In genomic region chr3:30098656-30099454, GRCh38 we compare ENCODE assay signal across 17 cellular contexts.
A peak's percentile ranks its signal among the peaks of the same experiment; 100 is the strongest.
DNase-seq lines count a peak whose midpoint lies in the region; ATAC-seq and TF ChIP-seq lines count a peak whose summit lies in the region.
"Had no signal": no experiment of that assay in that cellular context is flagged by ENCODE, and none has a peak within 500 bp of the region (broad histone marks: within the 10 kb centered on the region; RNA-seq: fewer than 3 reads in every experiment).

No MANE protein-coding gene starts in this region.

- no peaks in the 10 kb centered on the region for H4K20me1 ChIP-seq in IMR-90 (ENCODE audit: insufficient read depth, low read length)

- POLR2A ChIA-PET in IMR-90 (lab: Charles Lee; ENCODE audit: unreplicated experiment) = interaction anchor here (0.8 kb wide), 1 partner anchor 38 kb away, joined by 3 read pairs; no protein-coding TSS in a partner anchor

- H3K9me3 Mint-ChIP-seq in neural crest cell = peaks cover 10% of the 10 kb centered on the region

- no peak overlapping the region; a peak in 1 of 4 replicates for H4K8ac ChIP-seq in IMR-90 (ENCODE audit: low read depth in 2 of 2, low read length in 2 of 2)

- peak; percentile 78 for DNase-seq in COLO829 (ENCODE audit: low spot score)
- peak; percentile 60 for DNase-seq in IMR-90
- peak; percentile 20 for DNase-seq in dermis blood vessel endothelial cell
- no peak for DNase-seq in neural crest cell (ENCODE audit: low read depth, low spot score)
- no peak for DNase-seq in esophagus squamous epithelium (lab: John Stamatoyannopoulos, UW)
- DNase-seq in HUDEP-2 (lab: John Stamatoyannopoulos, UW; ENCODE audit: unreplicated experiment in 76 of 76) = no peak
- DNase-seq: activated CD4-positive, alpha-beta T cell treated with anti-CD3 and anti-CD28 coated beads for 4 hours; activated effector memory CD4-positive, alpha-beta T cell treated with anti-CD3 and anti-CD28 coated beads, Interleukin-2, amount 50 U/mL, for 16 hours; cortex of kidney; hippocampal formation; MG63; midbrain; NCI-H510A treated with DMSO at 0.1 percent for 48 hours; right lobe of liver; upper lobe of right lung had no signal

- H2BK20ac ChIP-seq in IMR-90 (ENCODE audit: low read depth, low read length) = no peak overlapping the region

- no peak overlapping the region for H3K56ac ChIP-seq in IMR-90 (ENCODE audit: extremely low read depth, insufficient read depth, low read length)

- no peak overlapping the region for H4K5ac ChIP-seq in IMR-90 (ENCODE audit: low read depth, low read length)

- no peak overlapping the region for H3K9ac ChIP-seq in IMR-90 (ENCODE audit: low read depth, low read length)

- no peaks in the 10 kb centered on the region for H3K9me3 ChIP-seq in IMR-90 (ENCODE audit: control insufficient read depth, insufficient read depth, low read length)
- H3K9me3 ChIP-seq in esophagus squamous epithelium = peaks cover 0 to 3% (median 0%) of the 10 kb centered on the region in 3 donors
- H3K9me3 ChIP-seq: MG63, right lobe of liver, upper lobe of right lung had no signal

- intact Hi-C loops in IMR-90 (cut with micrococcal nuclease) = no loop called here
- intact Hi-C loops in esophagus squamous epithelium (cut with DNase I) = no loop called here

- H3K23ac ChIP-seq in IMR-90 (ENCODE audit: low read depth, low read length) = no peak overlapping the region

- H3K4me1 ChIP-seq in IMR-90 (ENCODE audit: control insufficient read depth, insufficient read depth, low read length) (peaks cover 4% of the 10 kb centered on the region), esophagus squamous epithelium (no peaks in the 10 kb centered on the region)
- H3K4me1 ChIP-seq: right lobe of liver, upper lobe of right lung had no signal

- no CpG with 5 or more reads among the region's 2 CpGs for WGBS in IMR-90 (ENCODE audit: extremely low coverage in 2 of 2, insufficient read length in 1 of 2), 2 experiments
- 57 to 63% methylated on average over 2 of the region's 2 CpGs for WGBS in esophagus squamous epithelium, 2 donors

- dilution Hi-C loops in IMR-90 (cut with HindIII; ENCODE audit: low sequenced_read_pairs, unreplicated experiment) = no loop called here

- peaks cover 27% of the 10 kb centered on the region for H3K4me1 Mint-ChIP-seq in neural crest cell

- H3K27me3 ChIP-seq in IMR-90 (ENCODE audit: control insufficient read depth, insufficient read depth, low read length) (no peaks in the 10 kb centered on the region), esophagus squamous epithelium (no peaks in the 10 kb centered on the region)
- H3K27me3 ChIP-seq: MG63, right lobe of liver, upper lobe of right lung had no signal

- BruUV-seq in IMR-90 (replicated peaks; lab: Mats Ljungman, UMichigan) = no TSS peak

- H3K18ac ChIP-seq in IMR-90 (ENCODE audit: low read depth, low read length) = no peak overlapping the region

- no peaks in the 10 kb centered on the region for H3K27me3 Mint-ChIP-seq in neural crest cell (ENCODE audit: low read depth)

- H2BK15ac ChIP-seq in IMR-90 (ENCODE audit: low read depth, low read length) = no peak overlapping the region

- no peak overlapping the region for H3K4me3 ChIP-seq in IMR-90 (ENCODE audit: insufficient read depth, low read depth, low read length)
- no peak overlapping the region for H3K4me3 ChIP-seq in esophagus squamous epithelium
- H3K4me3 ChIP-seq: MG63, right lobe of liver, upper lobe of right lung had no signal

- no peaks in the 10 kb centered on the region for H3K9me1 ChIP-seq in IMR-90 (ENCODE audit: insufficient read depth, low read length)

- TF ChIP-seq RAD21 in IMR-90 (IDR thresholded peaks at IDR 0.05; ENCODE audit: low read length) = no peak

- no peaks in the 10 kb centered on the region for H3K79me1 ChIP-seq in IMR-90 (ENCODE audit: low read depth in 1 of 2, low read length in 2 of 2)

- H3K4me2 ChIP-seq in IMR-90 (ENCODE audit: low read depth, low read length) = no peak overlapping the region

- H4K91ac ChIP-seq in IMR-90 (ENCODE audit: insufficient read depth, low read depth, low read length) = no peak overlapping the region

- H2AK9ac ChIP-seq in IMR-90 (replicated peaks; ENCODE audit: low read depth, low read length, poor library complexity) = no peak overlapping the region

- peak overlapping the region; percentile 4 for H3K4me3 Mint-ChIP-seq in neural crest cell

- no peak overlapping the region for H2AFZ ChIP-seq in IMR-90 (replicated peaks; ENCODE audit: low read length, poor library complexity)

- H3K27ac ChIP-seq in IMR-90 (ENCODE audit: insufficient read depth, low read length) (no peak overlapping the region), esophagus squamous epithelium (no peak overlapping the region)
- H3K27ac ChIP-seq: right lobe of liver, upper lobe of right lung had no signal

- CTCF ChIA-PET in IMR-90 (lab: Yijun Ruan, JAX) = no interaction called here

- ATAC-seq in IMR-90 (ENCODE audit: low read depth) = peak; percentile 73
- no peak for ATAC-seq in GM21360 (IDR thresholded peaks at IDR 0.05; ENCODE audit: unreplicated experiment)
- ATAC-seq in HG03571 (IDR thresholded peaks at IDR 0.05; ENCODE audit: unreplicated experiment) = no peak
- ATAC-seq: upper lobe of right lung had no signal

- H2BK5ac ChIP-seq in IMR-90 (ENCODE audit: low read depth, low read length, poor library complexity, severe bottlenecking) = no peak overlapping the region

- H3K4ac ChIP-seq in IMR-90 (ENCODE audit: low read depth, low read length) = no peak overlapping the region

- H3K36me3 ChIP-seq in IMR-90 (ENCODE audit: control insufficient read depth, insufficient read depth, low read length) = no peaks in the 10 kb centered on the region
- H3K36me3 ChIP-seq in esophagus squamous epithelium = no peaks in the 10 kb centered on the region
- H3K36me3 ChIP-seq: MG63, right lobe of liver, upper lobe of right lung had no signal

- H2BK120ac ChIP-seq in IMR-90 (ENCODE audit: low read depth, low read length) = no peak overlapping the region

- no peak for TF ChIP-seq POLR2A in IMR-90 (IDR thresholded peaks at IDR 0.05; ENCODE audit: low read depth, low read length)
- no peak for TF ChIP-seq POLR2A in esophagus squamous epithelium (IDR thresholded peaks at IDR 0.05)

- H3K14ac ChIP-seq in IMR-90 (replicated peaks; ENCODE audit: low read depth, low read length) = no peak overlapping the region; the same call in 1 of the 2 replicates

- H3K36me3 Mint-ChIP-seq in neural crest cell (ENCODE audit: low read depth) = peaks cover 13% of the 10 kb centered on the region

- no peak overlapping the region for H2AK5ac ChIP-seq in IMR-90 (ENCODE audit: low read depth, low read length)

- in situ Hi-C loops in IMR-90 (cut with MboI; ENCODE audit: low sequenced_read_pairs) = no loop called here

- H3K27ac Mint-ChIP-seq in neural crest cell (ENCODE audit: unreplicated experiment) = no peak overlapping the region

- TF ChIP-seq CTCF in IMR-90 (conservative IDR thresholded peaks at IDR 0.05; ENCODE audit: low read depth, low read length) (no peak), neural crest cell (conservative IDR thresholded peaks at IDR 0.05) (no peak), esophagus squamous epithelium (IDR thresholded peaks at IDR 0.05) (no peak)

TF ChIP-seq in IMR-90, 13 proteins besides CTCF, POLR2A, EP300 and RAD21:
- TF ChIP-seq FOS (IDR thresholded peaks at IDR 0.05; ENCODE audit: low read depth, low read length) (peak; percentile 35; the same call in 1 of the 2 replicates), CEBPB (IDR thresholded peaks at IDR 0.05; ENCODE audit: low read depth, low read length) (peak; percentile 68), USF2 (IDR thresholded peaks at IDR 0.05; ENCODE audit: low read depth, low read length) (no peak)
TF ChIP-seq in IMR-90: peak in this region for 2.

Comparison
In these comparisons a context has a peak if more than half of its experiments do, and no peak if none do; other contexts are left out.
1. DNase-seq: peak in COLO829 (single experiment), IMR-90 (single experiment) and dermis blood vessel endothelial cell (single experiment); none in neural crest cell (single experiment), esophagus squamous epithelium (single experiment) and HUDEP-2 (0 of 76).